In the genomic region with DNA sequence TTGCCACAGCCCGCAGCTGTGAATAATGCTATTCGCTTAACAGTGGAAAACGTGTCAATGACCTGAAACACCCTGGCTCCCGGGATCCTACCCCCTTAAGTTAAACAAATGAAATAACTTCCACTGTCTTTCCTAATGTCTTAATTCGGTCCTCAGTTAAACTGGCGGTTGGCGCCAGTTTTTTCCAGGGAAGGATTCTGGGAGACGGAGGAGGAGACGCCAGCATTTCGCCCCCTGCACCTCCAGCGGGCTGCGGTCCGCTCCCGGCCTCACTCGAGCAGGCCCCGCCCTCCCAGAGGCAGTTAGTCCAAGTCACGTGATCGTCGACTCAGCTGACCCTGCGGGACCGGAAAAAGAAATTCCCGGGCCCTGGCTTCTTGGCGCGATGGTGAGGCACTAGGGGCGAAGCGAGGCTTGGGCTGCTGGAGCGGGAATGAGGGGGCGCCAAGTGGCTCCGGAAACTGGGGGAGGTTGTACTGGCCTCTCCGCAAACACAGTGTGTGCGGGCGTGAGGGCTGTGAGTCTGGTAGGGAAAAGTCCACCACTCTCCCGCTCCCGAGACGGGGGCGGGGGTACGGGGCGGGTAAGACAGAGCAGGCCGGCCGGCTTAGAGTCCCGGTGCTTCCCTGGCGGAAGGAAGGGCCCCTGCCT, we compare ENCODE assay signal across 8 cellular contexts. TPM values are rescaled to one million over a fixed set of nuclear protein-coding genes. Genes with fewer than 3 reads are reported as not detected.
A peak's percentile ranks its signal among the peaks of the same experiment; 100 is the strongest.
DNase-seq lines count a peak whose midpoint lies in the region; ATAC-seq and TF ChIP-seq lines count a peak whose summit lies in the region.

TSS of gene COMMD4 (plus strand) at position 359 of the 651 bp plus-strand sequence. CDS start at position 386, 27 bp downstream.

- H3K9me3 ChIP-seq in ovary (no peaks in the 10 kb centered on the region), thoracic aorta (no peaks in the 10 kb centered on the region)

- peak within 1 kb of the TSS; percentile 96 for H3K27ac Mint-ChIP-seq in activated naive CD8-positive, alpha-beta T cell treated with anti-CD3 and anti-CD28 coated beads, Interleukin-2, amount 50 U/mL, for 24 hours

- no peaks in the 10 kb centered on the region for H3K9me3 Mint-ChIP-seq in activated naive CD8-positive, alpha-beta T cell treated with anti-CD3 and anti-CD28 coated beads, Interleukin-2, amount 50 U/mL, for 24 hours

- H3K4me3 Mint-ChIP-seq in activated naive CD8-positive, alpha-beta T cell treated with anti-CD3 and anti-CD28 coated beads, Interleukin-2, amount 50 U/mL, for 24 hours = peak within 1 kb of the TSS; percentile 91

- no peaks in the 10 kb centered on the region for H3K27me3 ChIP-seq in ovary
- H3K27me3 ChIP-seq in thoracic aorta (replicated peaks; ENCODE audit: insufficient read depth) = no peaks in the 10 kb centered on the region

- no peaks in the 10 kb centered on the region for H3K36me3 ChIP-seq in ovary
- H3K36me3 ChIP-seq in thoracic aorta = peaks cover 7% of the 10 kb centered on the region

- WGBS in ovary, 3 donors = 0% methylated on average over 42 of the region's 42 CpGs

- peaks cover 21% of the 10 kb centered on the region for H3K4me1 Mint-ChIP-seq in activated naive CD8-positive, alpha-beta T cell treated with anti-CD3 and anti-CD28 coated beads, Interleukin-2, amount 50 U/mL, for 24 hours

- peak; percentile 77 for ATAC-seq in GM21447 (IDR thresholded peaks at IDR 0.05; ENCODE audit: unreplicated experiment)
- peak; percentile 72 for ATAC-seq in activated naive CD8-positive, alpha-beta T cell treated with anti-CD3 and anti-CD28 coated beads, Interleukin-2, amount 50 U/mL, for 24 hours
- peak; percentile 97 for ATAC-seq in Right ventricle myocardium superior (ENCODE audit: poor library complexity)
- ATAC-seq in thoracic aorta (ENCODE audit: insufficient number of reproducible peaks, low FRiP score, low read depth) = peak; percentile 95

- no peak for TF ChIP-seq POLR2A in ovary (IDR thresholded peaks at IDR 0.05)

- H3K4me1 ChIP-seq in ovary (ENCODE audit: insufficient read depth) = peaks cover 7% of the 10 kb centered on the region
- H3K4me1 ChIP-seq in thoracic aorta (ENCODE audit: control insufficient read depth in 1 of 2, low read depth in 2 of 2) = peaks cover 7 to 17% of the 10 kb centered on the region in 2 donors

- TF ChIP-seq CTCF in C4-2B (conservative IDR thresholded peaks at IDR 0.05) = no peak
- no peak for TF ChIP-seq CTCF in ovary (IDR thresholded peaks at IDR 0.05)
- no peak for TF ChIP-seq CTCF in thoracic aorta (IDR thresholded peaks at IDR 0.05)

- peak within 1 kb of the TSS; percentile 76 for H3K27ac ChIP-seq in C4-2B
- peak within 1 kb of the TSS in 1 of 2 donors; percentile 69 for H3K27ac ChIP-seq in ovary
- peak within 1 kb of the TSS; percentile 49 to 71 for H3K27ac ChIP-seq in thoracic aorta

- peak within 1 kb of the TSS; percentile 67 for H3K4me3 ChIP-seq in ovary
- peak within 1 kb of the TSS; percentile 99 for H3K4me3 ChIP-seq in thoracic aorta

- no peak for TF ChIP-seq EP300 in ovary (IDR thresholded peaks at IDR 0.05)

- intact Hi-C loops in Right ventricle myocardium superior (cut with DNase I) = no loop called here
- intact Hi-C loops in ovary (cut with DNase I) = no loop called here

- peaks cover 6% of the 10 kb centered on the region for H3K36me3 Mint-ChIP-seq in activated naive CD8-positive, alpha-beta T cell treated with anti-CD3 and anti-CD28 coated beads, Interleukin-2, amount 50 U/mL, for 24 hours (ENCODE audit: low read depth)

- H3K27me3 Mint-ChIP-seq in activated naive CD8-positive, alpha-beta T cell treated with anti-CD3 and anti-CD28 coated beads, Interleukin-2, amount 50 U/mL, for 24 hours = peaks cover 5% of the 10 kb centered on the region

- DNase-seq in NCI-H1092 (lab: John Stamatoyannopoulos, UW) = peak; percentile 89
- peak; percentile 90 for DNase-seq in SW480 (ENCODE audit: low spot score)
- DNase-seq in activated naive CD8-positive, alpha-beta T cell treated with anti-CD3 and anti-CD28 coated beads, Interleukin-2, amount 50 U/mL, for 24 hours = peak; percentile 89
- DNase-seq in Right ventricle myocardium superior = peak; percentile 97
- peak; percentile 96 to 98 (median 98) for DNase-seq in ovary
- DNase-seq in thoracic aorta (ENCODE audit: low spot score) = peak; percentile 92

RNA-seq across cellular contexts. Expression of gene COMMD4, which starts in this region (rescaled TPM):
- total RNA-seq in Right ventricle myocardium superior = 40.7 TPM
- total RNA-seq in ovary = 10 to 100 TPM; 26.2 to 48.6 (median 42.0) TPM
- polyA plus RNA-seq in ovary = 10 to 100 TPM; 12.1 to 67.9 TPM
- 10 to 100 TPM; 57.6 to 71.2 TPM for total RNA-seq in thoracic aorta
